32 cellular contexts compared by ENCODE assay signal in the genomic region with DNA sequence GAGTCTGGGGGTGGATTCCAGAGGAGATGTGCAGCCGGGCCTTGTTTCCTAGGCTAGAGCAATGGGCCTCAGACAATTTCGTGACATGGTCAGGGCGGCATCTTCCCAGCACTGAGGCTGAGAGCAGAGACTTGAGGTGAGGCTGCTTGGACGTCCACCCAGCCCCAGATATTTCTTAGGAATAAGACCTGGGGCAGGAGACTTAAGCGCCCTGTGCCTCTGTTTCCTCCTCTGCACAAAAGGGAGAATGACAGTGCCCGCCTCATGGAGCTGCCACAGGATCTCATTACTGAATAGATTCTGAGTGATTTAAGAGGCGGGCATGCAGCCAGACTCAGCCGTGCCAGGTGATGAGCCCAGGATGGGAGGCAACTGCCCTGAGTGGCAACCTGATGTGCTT.
"Had no signal": no experiment of that assay in that cellular context is flagged by ENCODE, and none has a peak within 500 bp of the region (broad histone marks: within the 10 kb centered on the region; RNA-seq: fewer than 3 reads in every experiment).

No MANE protein-coding gene starts in this region.

- H2AFZ ChIP-seq: PC-9 had no signal

- H3K36me3 ChIP-seq: SJCRH30, WERI-Rb-1 had no signal

- H3K4me2 ChIP-seq: KMS-11, PC-9 had no signal

- H3K27ac ChIP-seq: KMS-11, PC-9, RWPE1, SJCRH30, SK-N-MC, WERI-Rb-1 had no signal

- H3K9me3 ChIP-seq: SJCRH30 had no signal

- ATAC-seq: activated CD8-positive, alpha-beta memory T cell treated with anti-CD3 and anti-CD28 coated beads, Interleukin-2, amount 10 ng/mL, durations not matched to agents 7 days and 5 days; activated naive CD8-positive, alpha-beta T cell treated with anti-CD3 and anti-CD28 coated beads, Interleukin-2, amount 50 U/mL, for 24 hours; Right ventricle myocardium inferior had no signal

- H3K27me3 ChIP-seq: SJCRH30 had no signal

- DNase-seq: activated CD4-positive, alpha-beta memory T cell treated with anti-CD3 and anti-CD28 coated beads, Interleukin-2, amount 10 ng/mL, durations not matched to agents 7 days and 5 days; activated CD4-positive, alpha-beta T cell treated with anti-CD3 and anti-CD28 coated beads for 1 hour; activated CD4-positive, alpha-beta T cell treated with anti-CD3 and anti-CD28 coated beads for 48 hours; activated CD4-positive, CD25-positive, alpha-beta regulatory T cell; activated CD8-positive, alpha-beta memory T cell treated with anti-CD3 and anti-CD28 coated beads for 24 hours; activated CD8-positive, alpha-beta memory T cell treated with anti-CD3 and anti-CD28 coated beads, Interleukin-2, amount 10 ng/mL, durations not matched to agents 7 days and 5 days; activated CD8-positive, alpha-beta memory T cell treated with anti-CD3 and anti-CD28 coated beads, Interleukin-2, amount 50 U/mL, for 48 hours; activated effector memory CD4-positive, alpha-beta T cell treated with Interleukin-2 at 50 U/mL for 16 hours; activated naive CD4-positive, alpha-beta T cell treated with anti-CD3 and anti-CD28 coated beads, Interleukin-2, amount 10 ng/mL, durations not matched to agents 7 days and 5 days; activated naive CD8-positive, alpha-beta T cell treated with anti-CD3 and anti-CD28 coated beads, Interleukin-2, amount 50 U/mL, for 24 hours; activated T-cell treated with anti-CD3 and anti-CD28 coated beads, Interleukin-2, amount 50 U/mL, for 48 hours; anterior cingulate cortex; caudate nucleus; cerebellar nuclear complex; MM.1S; MV-4-11; NCI-H1092; NCI-H1417 treated with DMSO at 0.1 percent for 48 hours; NCI-H2081; NCI-H446; NCI-H510A treated with DMSO at 0.1 percent for 48 hours; NCI-H526 treated with DMSO at 0.1 percent for 48 hours; NCI-H82; NK-92 treated with Interleukin-12 subunit alpha and Interleukin-12 subunit beta, amount 100 ng/mL, for 24 hours; PC-9; SJCRH30; T1000; WERI-Rb-1 had no signal

- H3K4me3 ChIP-seq: PC-9, SJCRH30, SK-N-MC had no signal

- H3K4me1 ChIP-seq: SJCRH30 had no signal
